ENCODE assay signal across 8 cellular contexts in the genomic region with DNA sequence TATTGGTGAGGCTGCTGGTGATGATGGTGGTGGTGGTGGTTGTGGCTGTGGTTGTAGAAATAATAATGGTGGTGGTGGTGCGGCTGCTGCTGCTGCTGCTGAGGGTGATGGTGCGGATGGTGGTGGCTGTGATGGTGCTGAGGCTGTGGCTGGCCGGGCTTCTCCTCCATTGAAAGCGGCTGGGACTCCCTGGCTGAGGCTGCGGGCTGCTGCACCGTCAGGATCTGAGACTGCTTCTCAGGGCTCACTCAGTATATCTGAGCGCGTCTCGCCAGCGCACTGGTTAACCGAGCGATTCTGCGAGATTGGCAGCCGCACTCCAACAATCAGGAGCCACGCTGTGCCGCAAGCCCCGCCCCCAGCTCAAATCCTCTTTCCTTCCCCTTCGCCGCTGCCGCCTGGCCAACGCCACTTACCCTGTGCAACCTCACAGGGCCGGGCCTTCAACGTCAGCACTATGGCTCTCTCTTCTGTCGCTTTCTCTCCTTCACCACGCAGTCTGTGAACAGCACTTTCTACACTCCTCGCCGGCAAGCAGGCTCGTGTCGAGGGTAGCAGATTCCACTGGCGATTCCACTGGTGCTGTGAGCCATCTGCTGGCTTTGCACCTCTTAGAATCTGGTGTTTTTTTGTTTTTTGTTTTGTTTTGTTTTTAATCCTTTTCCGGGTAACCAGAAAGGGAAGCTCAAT. TPM values are rescaled to one million over a fixed set of nuclear protein-coding genes. Genes with fewer than 3 reads are reported as not detected.
DNase-seq lines count a peak whose midpoint lies in the region; ATAC-seq and TF ChIP-seq lines count a peak whose summit lies in the region.

A gene with protein sequence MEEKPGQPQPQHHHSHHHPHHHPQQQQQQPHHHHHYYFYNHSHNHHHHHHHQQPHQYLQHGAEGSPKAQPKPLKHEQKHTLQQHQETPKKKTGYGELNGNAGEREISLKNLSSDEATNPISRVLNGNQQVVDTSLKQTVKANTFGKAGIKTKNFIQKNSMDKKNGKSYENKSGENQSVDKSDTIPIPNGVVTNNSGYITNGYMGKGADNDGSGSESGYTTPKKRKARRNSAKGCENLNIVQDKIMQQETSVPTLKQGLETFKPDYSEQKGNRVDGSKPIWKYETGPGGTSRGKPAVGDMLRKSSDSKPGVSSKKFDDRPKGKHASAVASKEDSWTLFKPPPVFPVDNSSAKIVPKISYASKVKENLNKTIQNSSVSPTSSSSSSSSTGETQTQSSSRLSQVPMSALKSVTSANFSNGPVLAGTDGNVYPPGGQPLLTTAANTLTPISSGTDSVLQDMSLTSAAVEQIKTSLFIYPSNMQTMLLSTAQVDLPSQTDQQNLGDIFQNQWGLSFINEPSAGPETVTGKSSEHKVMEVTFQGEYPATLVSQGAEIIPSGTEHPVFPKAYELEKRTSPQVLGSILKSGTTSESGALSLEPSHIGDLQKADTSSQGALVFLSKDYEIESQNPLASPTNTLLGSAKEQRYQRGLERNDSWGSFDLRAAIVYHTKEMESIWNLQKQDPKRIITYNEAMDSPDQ (minus strand): TSS at position 259 of the 690 bp plus-strand sequence. CDS start 89 bp downstream, at position 170.

- H2AFZ ChIP-seq in KMS-11 (ENCODE audit: low read depth): peak within 1 kb of the TSS; percentile 82

- peaks cover 41% of the 10 kb centered on the region for H3K79me2 ChIP-seq in KMS-11 (ENCODE audit: insufficient read depth, low read depth)

- peak; percentile 71 for ATAC-seq in GM21737 (IDR thresholded peaks at IDR 0.05; ENCODE audit: unreplicated experiment)

- peak; percentile 100 for TF ChIP-seq POLR2A in Peyer's patch (IDR thresholded peaks at IDR 0.05)

- DNase-seq in DMS53 treated with DMSO at 0.1 percent for 48 hours (lab: John Stamatoyannopoulos, UW; ENCODE audit: unreplicated experiment) (peak; percentile 95), Peyer's patch (peak; percentile 99 to 100 (median 99))
- DNase-seq in activated T-cell treated with anti-CD3 and anti-CD28 coated beads, Interleukin-2, amount 50 U/mL, for 48 hours: peak; percentile 99
- DNase-seq in stimulated activated CD8-positive, alpha-beta memory T cell treated with anti-CD3 and anti-CD28 coated beads, Interleukin-7, amount 100 ng/mL, for 1 hour (ENCODE audit: low read depth in 2 of 2): peak; percentile 94

- no peaks in the 10 kb centered on the region for H3K27me3 ChIP-seq in KMS-11 (ENCODE audit: insufficient read depth, low read depth)
- H3K27me3 ChIP-seq in Peyer's patch: no peaks in the 10 kb centered on the region
- no peaks in the 10 kb centered on the region for H3K27me3 ChIP-seq in esophagus (ENCODE audit: control insufficient read depth in 1 of 2, insufficient read depth in 2 of 2, low read length in 2 of 2)
- H3K27me3 ChIP-seq in mucosa of stomach (ENCODE audit: control insufficient read depth, insufficient read depth, low read length): no peaks in the 10 kb centered on the region

- H3K9ac ChIP-seq in KMS-11 (peak within 1 kb of the TSS; percentile 84), mucosa of stomach (ENCODE audit: low read length) (peak within 1 kb of the TSS; percentile 99)

- peak within 1 kb of the TSS; percentile 62 for H3K4me2 ChIP-seq in KMS-11

- H3K36me3 ChIP-seq in KMS-11 (ENCODE audit: insufficient read depth): peaks cover 11% of the 10 kb centered on the region; the same call in 1 of the 2 replicates
- no peaks in the 10 kb centered on the region for H3K36me3 ChIP-seq in Peyer's patch
- H3K36me3 ChIP-seq in esophagus (ENCODE audit: control insufficient read depth in 2 of 2, insufficient read depth in 2 of 2, low read length in 1 of 2): no peaks in the 10 kb centered on the region
- H3K36me3 ChIP-seq in mucosa of stomach (ENCODE audit: control insufficient read depth, insufficient read depth, low read length): no peaks in the 10 kb centered on the region

- H3K4me1 ChIP-seq in KMS-11 (ENCODE audit: low read depth, poor library complexity, severe bottlenecking): peaks cover 35% of the 10 kb centered on the region
- H3K4me1 ChIP-seq in Peyer's patch: peaks cover 0 to 26% (median 7%) of the 10 kb centered on the region in 4 donors
- H3K4me1 ChIP-seq in esophagus (ENCODE audit: control insufficient read depth in 2 of 2, insufficient read depth in 2 of 2, low read length in 1 of 2): peaks cover 0 to 2% of the 10 kb centered on the region in 2 donors
- peaks cover 20% of the 10 kb centered on the region for H3K4me1 ChIP-seq in mucosa of stomach (ENCODE audit: control insufficient read depth, insufficient read depth, low read length)

- peaks cover 27% of the 10 kb centered on the region for H4K20me1 ChIP-seq in KMS-11 (ENCODE audit: insufficient read depth)

- TF ChIP-seq CTCF in KMS-11 (conservative IDR thresholded peaks at IDR 0.05; ENCODE audit: low read depth, low read length) (no peak), Peyer's patch (IDR thresholded peaks at IDR 0.05) (no peak)

- H3K9me3 ChIP-seq in Peyer's patch (no peaks in the 10 kb centered on the region), esophagus (ENCODE audit: control insufficient read depth in 2 of 2, insufficient read depth in 1 of 2, low read depth in 1 of 2, low read length in 1 of 2) (no peaks in the 10 kb centered on the region), mucosa of stomach (ENCODE audit: control insufficient read depth, low read length) (no peaks in the 10 kb centered on the region)

- H3K4me3 ChIP-seq in KMS-11 (IDR thresholded peaks at IDR 0.05; ENCODE audit: insufficient read depth, low read depth, low read length): no peak within 1 kb of the TSS
- peak within 1 kb of the TSS; percentile 67 to 98 (median 95) for H3K4me3 ChIP-seq in Peyer's patch
- H3K4me3 ChIP-seq in esophagus (ENCODE audit: low read depth in 1 of 2, low read length in 2 of 2): peak within 1 kb of the TSS; percentile 94 to 95
- peak within 1 kb of the TSS; percentile 95 for H3K4me3 ChIP-seq in mucosa of stomach (ENCODE audit: low read length)

- H3K27ac ChIP-seq in KMS-11: peak within 1 kb of the TSS; percentile 90
- peak within 1 kb of the TSS; percentile 94 to 100 (median 99) for H3K27ac ChIP-seq in Peyer's patch
- H3K27ac ChIP-seq in esophagus (ENCODE audit: low read depth in 2 of 2, low read length in 1 of 2): peak within 1 kb of the TSS; percentile 99 to 100

- WGBS in esophagus, 2 donors: 0% methylated on average over 31 of the region's 31 CpGs

RNA-seq across cellular contexts. Expression of the gene that starts here (rescaled TPM):
- total RNA-seq in Peyer's patch: 10 to 100 TPM; 22.5 to 41.3 (median 32.5) TPM
- polyA plus RNA-seq in esophagus: 1 to 10 TPM; 7.0 to 7.5 TPM
